1 cellular context compared by ENCODE assay signal in genomic region chr5:170405822-170406221, GRCh38.
TF ChIP-seq lines count a peak whose summit lies in the region.

No MANE protein-coding gene starts in this region.

TF ChIP-seq in K562, 482 proteins besides CTCF, POLR2A, EP300 and RAD21:
- TF ChIP-seq ZNF79 (CRISPR knock-in tag; IDR thresholded peaks at IDR 0.05; ENCODE audit: low read depth) (0 out of 2 replicates have a peak, but pooled peaks have one; percentile 10), FOXK2 (conservative IDR thresholded peaks at IDR 0.05 in 1 of 2, IDR thresholded peaks at IDR 0.05 in 1 of 2; ENCODE audit: low read depth in 2 of 2) (no peak), SPI1 (IDR thresholded peaks at IDR 0.05; ENCODE audit: borderline replicate concordance, low read depth, low read length) (peak; percentile 92)
